In genomic region chr17:43757171-43757660, GRCh38 we compare ENCODE assay signal across 20 cellular contexts. TPM values are rescaled to one million over a fixed set of nuclear protein-coding genes. Genes with fewer than 3 reads are reported as not detected.
DNase-seq lines count a peak whose midpoint lies in the region; ATAC-seq, FAIRE-seq and TF ChIP-seq lines count a peak whose summit lies in the region.
"Had no signal": no experiment of that assay in that cellular context is flagged by ENCODE, and none has a peak within 500 bp of the region (broad histone marks: within the 10 kb centered on the region; RNA-seq: fewer than 3 reads in every experiment).

No MANE protein-coding gene starts in this region.

- intact Hi-C loops in K562 (cut with micrococcal nuclease) (no loop called here), sigmoid colon (cut with DNase I) (no loop called here)
- intact Hi-C loops in activated CD4-positive, alpha-beta T cell treated with anti-CD3 and anti-CD28 coated beads, Interleukin-2, amount 10 ng/mL, durations not matched to agents 24 days and 14 days (cut with micrococcal nuclease), result no loop called here

- no peaks in the 10 kb centered on the region for H3K36me3 ChIP-seq in NT2/D1 (ENCODE audit: insufficient read depth, insufficient read length, low read length)
- no peaks in the 10 kb centered on the region for H3K36me3 ChIP-seq in K562 (ENCODE audit: control insufficient read depth, insufficient read depth, low read length)
- no peaks in the 10 kb centered on the region for H3K36me3 ChIP-seq in sigmoid colon

- DNase-seq in NT2/D1 (ENCODE audit: low read depth, low spot score) (no peak), K562 (ENCODE audit: extremely low read depth in 1 of 4, low spot score in 3 of 4) (no peak), sigmoid colon (peak; percentile 56), osteocyte (ENCODE audit: extremely low spot score, unreplicated experiment) (no peak)
- DNase-seq in activated CD4-positive, alpha-beta T cell treated with anti-CD3 and anti-CD28 coated beads, Interleukin-2, amount 10 ng/mL, durations not matched to agents 24 days and 14 days, result no peak
- DNase-seq: C1 segment of cervical spinal cord; Caco-2; CD4-positive, alpha-beta memory T cell; DMS153; DND-41; GM23248; H9 had no signal

- H3K4me3 Mint-ChIP-seq in nephron (peak overlapping the region in 2 of 3 experiments; percentile 79 to 83), osteocyte (ENCODE audit: unreplicated experiment) (no peak overlapping the region)
- no peak overlapping the region for H3K4me3 Mint-ChIP-seq in activated CD4-positive, alpha-beta T cell treated with anti-CD3 and anti-CD28 coated beads, Interleukin-2, amount 10 ng/mL, durations not matched to agents 24 days and 14 days
- H3K4me3 Mint-ChIP-seq: H9 had no signal

- TF ChIP-seq EP300 in K562 (IDR thresholded peaks at IDR 0.05; ENCODE audit: low read length) (no peak), sigmoid colon (IDR thresholded peaks at IDR 0.05) (no peak)

- H4K20me1 ChIP-seq in K562 (replicated peaks; ENCODE audit: control insufficient read depth, insufficient read depth, low read length), result peaks cover 3% of the 10 kb centered on the region; the same call in 1 of the 2 replicates

- H3K27me3 ChIP-seq in NT2/D1 (ENCODE audit: insufficient read depth, insufficient read length), result peaks cover 15% of the 10 kb centered on the region
- H3K27me3 ChIP-seq in K562 (ENCODE audit: control insufficient read depth in 2 of 2, insufficient read depth in 2 of 2, low read length in 2 of 2), result peaks cover 28 to 68% of the 10 kb centered on the region in 2 experiments; a peak in 4 of 5 replicates
- H3K27me3 ChIP-seq in sigmoid colon, result peaks cover 10 to 37% (median 29%) of the 10 kb centered on the region in 3 donors

- TF ChIP-seq CTCF in K562 (IDR thresholded peaks at IDR 0.05 in 2 of 3, conservative IDR thresholded peaks at IDR 0.05 in 1 of 3; ENCODE audit: insufficient read depth in 2 of 3, low read depth in 1 of 3, low read length in 3 of 3) (no peak), nephron (IDR thresholded peaks at IDR 0.05; ENCODE audit: unreplicated experiment in 3 of 3) (no peak), sigmoid colon (IDR thresholded peaks at IDR 0.05) (no peak), osteocyte (IDR thresholded peaks at IDR 0.05) (no peak)

- POLR2A ChIA-PET in K562 (lab: Yijun Ruan, JAX), result interaction anchor here (0.5 to 1.6 kb wide), 5 partner anchors 21 to 73 kb away, joined by 3 to 5 read pairs (median 4); no protein-coding TSS in a partner anchor

- in situ Hi-C loops in K562 (cut with MboI), result no loop called here

- no peak for FAIRE-seq in K562 (lab: Jason Lieb, UNC)
- FAIRE-seq: G401.6, GM12892 had no signal

- 6% methylated on average over 8 of the region's 8 CpGs for WGBS in K562 (ENCODE audit: insufficient coverage, low coverage, missing lambda C conversion rate)
- WGBS in sigmoid colon, 2 donors, result 76 to 83% methylated on average over 8 of the region's 8 CpGs

- H3K4me1 ChIP-seq in NT2/D1 (ENCODE audit: insufficient read depth, insufficient read length) (peaks cover 13% of the 10 kb centered on the region), K562 (replicated peaks in 1 of 2; ENCODE audit: control insufficient read depth in 2 of 2, insufficient read depth in 2 of 2, low read length in 2 of 2) (peaks cover 0 to 12% of the 10 kb centered on the region in 2 experiments; a peak in 2 of 5 replicates), sigmoid colon (peaks cover 0 to 14% (median 12%) of the 10 kb centered on the region in 4 donors)
- H3K4me1 ChIP-seq: Caco-2 had no signal

- no peaks in the 10 kb centered on the region for H3K9me3 ChIP-seq in NT2/D1 (ENCODE audit: insufficient read depth, low read length)
- H3K9me3 ChIP-seq in K562 (replicated peaks; ENCODE audit: control insufficient read depth, insufficient read depth, low read depth, low read length), result no peaks in the 10 kb centered on the region
- no peaks in the 10 kb centered on the region for H3K9me3 ChIP-seq in sigmoid colon
- H3K9me3 ChIP-seq: Caco-2 had no signal

- TF ChIP-seq POLR2A in K562 (conservative IDR thresholded peaks at IDR 0.05) (no peak), sigmoid colon (IDR thresholded peaks at IDR 0.05) (no peak)

- no TSS peak for BruUV-seq in K562 (replicated peaks; lab: Mats Ljungman, UMichigan)

- CTCF ChIA-PET in K562 (lab: Yijun Ruan, JAX; ENCODE audit: low intra/inter-chr PET ratio), result interaction anchor here (0.6 to 11.2 kb wide), 3 partner anchors 63 to 363 kb away, joined by 3 to 310 read pairs (median 3); no protein-coding TSS in a partner anchor

- H3K4me3 ChIP-seq in NT2/D1 (ENCODE audit: insufficient read length, low read depth), result no peak overlapping the region
- no peak overlapping the region for H3K4me3 ChIP-seq in K562
- H3K4me3 ChIP-seq in sigmoid colon, result no peak overlapping the region
- H3K4me3 ChIP-seq: GM23248 had no signal

- H3K4me1 Mint-ChIP-seq in nephron, result peaks cover 29% of the 10 kb centered on the region
- peaks cover 9% of the 10 kb centered on the region for H3K4me1 Mint-ChIP-seq in osteocyte (ENCODE audit: unreplicated experiment)
- H3K4me1 Mint-ChIP-seq in activated CD4-positive, alpha-beta T cell treated with anti-CD3 and anti-CD28 coated beads, Interleukin-2, amount 10 ng/mL, durations not matched to agents 24 days and 14 days, result peaks cover 6% of the 10 kb centered on the region

- peaks cover 3% of the 10 kb centered on the region for H3K36me3 Mint-ChIP-seq in nephron (ENCODE audit: low read depth)
- H3K36me3 Mint-ChIP-seq in osteocyte (ENCODE audit: unreplicated experiment), result no peaks in the 10 kb centered on the region
- no peaks in the 10 kb centered on the region for H3K36me3 Mint-ChIP-seq in activated CD4-positive, alpha-beta T cell treated with anti-CD3 and anti-CD28 coated beads, Interleukin-2, amount 10 ng/mL, durations not matched to agents 24 days and 14 days (ENCODE audit: low read depth)
- H3K36me3 Mint-ChIP-seq: CD4-positive, alpha-beta memory T cell had no signal

- H3K27me3 Mint-ChIP-seq in nephron (ENCODE audit: low read depth), result peaks cover 63% of the 10 kb centered on the region
- H3K27me3 Mint-ChIP-seq in osteocyte (ENCODE audit: unreplicated experiment), result peaks cover 16% of the 10 kb centered on the region
- peaks cover 38% of the 10 kb centered on the region for H3K27me3 Mint-ChIP-seq in activated CD4-positive, alpha-beta T cell treated with anti-CD3 and anti-CD28 coated beads, Interleukin-2, amount 10 ng/mL, durations not matched to agents 24 days and 14 days

- H2AFZ ChIP-seq in K562 (ENCODE audit: low read depth, low read length), result no peak overlapping the region
- H2AFZ ChIP-seq: GM23248 had no signal

- H3K9me1 ChIP-seq in K562 (ENCODE audit: control insufficient read depth, insufficient read depth, low read length), result no peaks in the 10 kb centered on the region

- H3K79me2 ChIP-seq in K562 (ENCODE audit: control insufficient read depth, insufficient read depth, low read length), result no peaks in the 10 kb centered on the region

- H3K4me2 ChIP-seq in K562 (ENCODE audit: insufficient read depth, low read length), result no peak overlapping the region

- H3K27ac Mint-ChIP-seq in nephron, result peak overlapping the region in 1 of 3 experiments; percentile 67
- no peak overlapping the region for H3K27ac Mint-ChIP-seq in osteocyte (ENCODE audit: unreplicated experiment)
- H3K27ac Mint-ChIP-seq in activated CD4-positive, alpha-beta T cell treated with anti-CD3 and anti-CD28 coated beads, Interleukin-2, amount 10 ng/mL, durations not matched to agents 24 days and 14 days, result no peak overlapping the region
- H3K27ac Mint-ChIP-seq: H9 had no signal

- ATAC-seq in K562, result no peak
- ATAC-seq: HCT116 had no signal

- TF ChIP-seq RAD21 in K562 (CRISPR knock-in tag; conservative IDR thresholded peaks at IDR 0.05 in 1 of 2, IDR thresholded peaks at IDR 0.05 in 1 of 2), result no peak

- no peaks in the 10 kb centered on the region for H3K9me3 Mint-ChIP-seq in nephron
- H3K9me3 Mint-ChIP-seq in osteocyte (ENCODE audit: unreplicated experiment), result no peaks in the 10 kb centered on the region
- H3K9me3 Mint-ChIP-seq in activated CD4-positive, alpha-beta T cell treated with anti-CD3 and anti-CD28 coated beads, Interleukin-2, amount 10 ng/mL, durations not matched to agents 24 days and 14 days, result no peaks in the 10 kb centered on the region
- H3K9me3 Mint-ChIP-seq: CD4-positive, alpha-beta memory T cell; H9 had no signal

- no peak overlapping the region for H3K27ac ChIP-seq in K562 (ENCODE audit: extremely low read depth, low read depth, low read length)
- no peak overlapping the region for H3K27ac ChIP-seq in sigmoid colon
- H3K27ac ChIP-seq: GM23248 had no signal

- H3K9ac ChIP-seq in NT2/D1 (ENCODE audit: insufficient read length, low read depth) (peak overlapping the region; percentile 37), K562 (ENCODE audit: insufficient read depth in 1 of 2, low read depth in 2 of 2, low read length in 2 of 2) (no peak overlapping the region)
- H3K9ac ChIP-seq: GM23248 had no signal

RNA-seq across cellular contexts. Expression of gene SOST, which starts 1.4 kb away (rescaled TPM):
- not detected in 2 replicates for total RNA-seq in K562 (2011; cell fraction: chromatin; rRNA removed; ENCODE audit: low replicate concordance)
- not detected in 2 replicates for total RNA-seq in K562 (2011; cell fraction: nucleolus; rRNA removed)
- total RNA-seq in K562 (2011; cell fraction: nucleoplasm; rRNA removed), result not detected in 2 replicates
- total RNA-seq in K562 (2014; rRNA removed), result not detected in 2 replicates
- total RNA-seq in K562 (2014; rRNA removed; fragmentation: Illumina TruSeq; extraction: Trizol), result not detected in 2 replicates
- not detected in 2 replicates for total RNA-seq in K562 (2015; rRNA removed; fragmentation: Illumina TruSeq; extraction: Trizol)
- not detected in 2 replicates for total RNA-seq in K562 (2021)
- polyA plus RNA-seq in K562 (2011; rRNA removed), result not detected in 2 replicates
- not detected in 2 replicates for polyA plus RNA-seq in K562 (2011; cell fraction: cytosol; rRNA removed)
- polyA plus RNA-seq in K562 (2011; cell fraction: nucleus; rRNA removed), result not detected in 2 replicates
- polyA plus RNA-seq in K562 (2012), result 0.06 TPM in 1 of 2 replicates, not detected in the other
- polyA plus RNA-seq in K562 (2014; fragmentation: Illumina TruSeq; extraction: Trizol), result not detected in 2 replicates
- not detected for polyA plus RNA-seq in K562 (2014; fragmentation: Nextera tagmentation; extraction: Ambion mirVana)
- polyA plus RNA-seq in K562 (2014; rRNA removed), result not detected in 2 replicates
- polyA minus RNA-seq in K562 (2011; rRNA and poly(A)+ RNA removed), result not detected in 2 replicates
- not detected in 2 replicates for polyA minus RNA-seq in K562 (2011; cell fraction: cytosol; rRNA and poly(A)+ RNA removed)
- polyA minus RNA-seq in K562 (2011; cell fraction: nucleus; rRNA and poly(A)+ RNA removed), result not detected in 2 replicates
- total RNA-seq in sigmoid colon, result not detected
- polyA plus RNA-seq in sigmoid colon, result not detected
- not detected in 2 replicates for total RNA-seq in osteocyte
- not detected in 2 replicates for total RNA-seq in activated CD4-positive, alpha-beta T cell treated with anti-CD3 and anti-CD28 coated beads, Interleukin-2, amount 10 ng/mL, durations not matched to agents 24 days and 14 days
- total RNA-seq: A673; Caco-2; CD4-positive, alpha-beta memory T cell; GM23248; H9 had no signal
- polyA plus RNA-seq: BJ; CD4-positive, alpha-beta memory T cell; GM23248 had no signal

RNA-seq across cellular contexts. Expression of gene DUSP3, which starts 21.6 kb away (rescaled TPM):
- total RNA-seq in K562 (2011; cell fraction: chromatin; rRNA removed; ENCODE audit: low replicate concordance), result 10.7 and 20.7 TPM in 2 replicates
- total RNA-seq in K562 (2011; cell fraction: nucleolus; rRNA removed), result 17.7 and 19.6 TPM in 2 replicates
- total RNA-seq in K562 (2011; cell fraction: nucleoplasm; rRNA removed), result 17.4 and 24.8 TPM in 2 replicates
- total RNA-seq in K562 (2014; rRNA removed), result 9.4 and 13.2 TPM in 2 replicates
- total RNA-seq in K562 (2014; rRNA removed; fragmentation: Illumina TruSeq; extraction: Trizol), result 11.9 and 12.3 TPM in 2 replicates
- 13.3 and 15.4 TPM in 2 replicates for total RNA-seq in K562 (2015; rRNA removed; fragmentation: Illumina TruSeq; extraction: Trizol)
- total RNA-seq in K562 (2021), result 14.4 and 15.5 TPM in 2 replicates
- 19.8 and 20.2 TPM in 2 replicates for polyA plus RNA-seq in K562 (2011; rRNA removed)
- 20.3 and 21.1 TPM in 2 replicates for polyA plus RNA-seq in K562 (2011; cell fraction: cytosol; rRNA removed)
- polyA plus RNA-seq in K562 (2011; cell fraction: nucleus; rRNA removed), result 22.7 and 23.3 TPM in 2 replicates
- 11.5 and 16.7 TPM in 2 replicates for polyA plus RNA-seq in K562 (2012)
- polyA plus RNA-seq in K562 (2014; fragmentation: Illumina TruSeq; extraction: Trizol), result 13.2 and 13.6 TPM in 2 replicates
- polyA plus RNA-seq in K562 (2014; fragmentation: Nextera tagmentation; extraction: Ambion mirVana), result 1 to 10 TPM; 4.1 to 5.0 TPM
- 11.9 and 13.1 TPM in 2 replicates for polyA plus RNA-seq in K562 (2014; rRNA removed)
- 14.9 and 15.9 TPM in 2 replicates for polyA minus RNA-seq in K562 (2011; rRNA and poly(A)+ RNA removed)
- 16.9 and 17.3 TPM in 2 replicates for polyA minus RNA-seq in K562 (2011; cell fraction: cytosol; rRNA and poly(A)+ RNA removed)
- polyA minus RNA-seq in K562 (2011; cell fraction: nucleus; rRNA and poly(A)+ RNA removed), result 11.0 and 13.8 TPM in 2 replicates
- total RNA-seq in sigmoid colon, result 100 to 1,000 TPM in 3 of 4 donors, 10 to 100 TPM in 1; 70.4 to 140 (median 120) TPM
- 10 to 100 TPM; 32.3 to 57.1 (median 47.2) TPM for polyA plus RNA-seq in sigmoid colon
- total RNA-seq in osteocyte, result 36.4 and 37.0 TPM in 2 replicates
- total RNA-seq in activated CD4-positive, alpha-beta T cell treated with anti-CD3 and anti-CD28 coated beads, Interleukin-2, amount 10 ng/mL, durations not matched to agents 24 days and 14 days, result 16.5 and 18.3 TPM in 2 replicates

RNA-seq across cellular contexts. Expression of gene CFAP97D1, which starts 23.0 kb away (rescaled TPM):
- 0.07 TPM in 1 of 2 replicates, not detected in the other for total RNA-seq in K562 (2011; cell fraction: chromatin; rRNA removed; ENCODE audit: low replicate concordance)
- not detected in 2 replicates for total RNA-seq in K562 (2011; cell fraction: nucleolus; rRNA removed)
- not detected in 2 replicates for total RNA-seq in K562 (2011; cell fraction: nucleoplasm; rRNA removed)
- total RNA-seq in K562 (2014; rRNA removed) (not detected in 2 replicates), K562 (2014; rRNA removed; fragmentation: Illumina TruSeq; extraction: Trizol) (not detected in 2 replicates), K562 (2015; rRNA removed; fragmentation: Illumina TruSeq; extraction: Trizol) (not detected in 2 replicates), K562 (2021) (not detected in 2 replicates), sigmoid colon (not detected), osteocyte (not detected in 2 replicates)
- polyA plus RNA-seq in K562 (2011; rRNA removed) (not detected in 2 replicates), K562 (2014; fragmentation: Illumina TruSeq; extraction: Trizol) (not detected in 2 replicates), K562 (2014; fragmentation: Nextera tagmentation; extraction: Ambion mirVana) (not detected), K562 (2014; rRNA removed) (not detected in 2 replicates), sigmoid colon (not detected)
- polyA plus RNA-seq in K562 (2011; cell fraction: cytosol; rRNA removed), result not detected in 2 replicates
- not detected in 2 replicates for polyA plus RNA-seq in K562 (2011; cell fraction: nucleus; rRNA removed)
- polyA plus RNA-seq in K562 (2012), result 0.01 TPM in 1 of 2 replicates, not detected in the other
- polyA minus RNA-seq in K562 (2011; rRNA and poly(A)+ RNA removed), result 0.04 TPM in 1 of 2 replicates, not detected in the other
- not detected in 2 replicates for polyA minus RNA-seq in K562 (2011; cell fraction: cytosol; rRNA and poly(A)+ RNA removed)
- not detected in 2 replicates for polyA minus RNA-seq in K562 (2011; cell fraction: nucleus; rRNA and poly(A)+ RNA removed)
- not detected in 2 replicates for total RNA-seq in activated CD4-positive, alpha-beta T cell treated with anti-CD3 and anti-CD28 coated beads, Interleukin-2, amount 10 ng/mL, durations not matched to agents 24 days and 14 days
- total RNA-seq: A172; A673; CD4-positive, alpha-beta memory T cell; GM23248; H4; H9 had no signal
- polyA plus RNA-seq: BJ; CD4-positive, alpha-beta memory T cell; GM23248 had no signal

Comparison
In these comparisons a context has a peak if more than half of its experiments do, and no peak if none do; other contexts are left out.
1. H3K4me3 Mint-ChIP-seq: peak in nephron (2 of 3); none in osteocyte (single experiment) and activated CD4-positive, alpha-beta T cell treated with anti-CD3 and anti-CD28 coated beads, Interleukin-2, amount 10 ng/mL, durations not matched to agents 24 days and 14 days (single experiment).